Comparison of ENCODE assay signal across 20 cellular contexts in genomic region chr21:45830221-45830640, GRCh38.
DNase-seq lines count a peak whose midpoint lies in the region; TF ChIP-seq lines count a peak whose summit lies in the region.
"Had no signal": no experiment of that assay in that cellular context is flagged by ENCODE, and none has a peak within 500 bp of the region (broad histone marks: within the 10 kb centered on the region; RNA-seq: fewer than 3 reads in every experiment).

No MANE protein-coding gene starts in this region.

- H3K4me2 ChIP-seq in BLaER1 treated with 17β-estradiol and CSF1 and Interleukin-3, amounts not matched to agents 10 nM and 100 nM: peak overlapping the region in 6 of 11 experiments; percentile 63 to 84 (median 76); a peak in 4 of 22 replicates
- H3K4me2 ChIP-seq in H9 (ENCODE audit: insufficient read depth, insufficient read length, low read length): no peak overlapping the region
- H3K4me2 ChIP-seq in smooth muscle cell: no peak overlapping the region

- H2BK120ac ChIP-seq in H9 (ENCODE audit: low read depth, low read length, poor library complexity, severe bottlenecking): no peak overlapping the region

- no peak overlapping the region for H2AK5ac ChIP-seq in H9 (ENCODE audit: insufficient read length, low read length)

- no peak overlapping the region for H2BK15ac ChIP-seq in H9 (ENCODE audit: low read depth, low read length)

- no CpG with 5 or more reads among the region's 11 CpGs for WGBS in H9 (ENCODE audit: extremely low coverage, insufficient read length, low lambda C conversion rate)
- WGBS in smooth muscle cell (ENCODE audit: low lambda C conversion rate): 83% methylated on average over 11 of the region's 11 CpGs

- H3T11ph ChIP-seq in H9 (ENCODE audit: low read length): no peak overlapping the region

- no peaks in the 10 kb centered on the region for H3K79me2 ChIP-seq in H9 (ENCODE audit: insufficient read depth, low read length)
- no peaks in the 10 kb centered on the region for H3K79me2 ChIP-seq in smooth muscle cell (ENCODE audit: low read depth)

- no peak overlapping the region for H2BK12ac ChIP-seq in H9 (ENCODE audit: insufficient read length, low read depth, low read length)

- H3K9me3 Mint-ChIP-seq in H9: no peaks in the 10 kb centered on the region; a peak in 2 of 5 replicates
- H3K9me3 Mint-ChIP-seq: CD8-positive, alpha-beta memory T cell; nephron had no signal

- no peak overlapping the region for H2BK20ac ChIP-seq in H9 (ENCODE audit: low read depth, low read length, poor library complexity, severe bottlenecking)

- no peak overlapping the region for H3K4ac ChIP-seq in H9 (ENCODE audit: low read depth, low read length)

- no peak overlapping the region for H3K56ac ChIP-seq in H9 (ENCODE audit: insufficient read length, low read depth, low read length)

- no peak overlapping the region for H4K8ac ChIP-seq in H9 (replicated peaks; ENCODE audit: insufficient read length, low read depth, low read length)

- H3K9ac ChIP-seq in BLaER1 treated with 17β-estradiol and CSF1 and Interleukin-3, amounts not matched to agents 10 nM and 100 nM: no peak overlapping the region
- no peak overlapping the region for H3K9ac ChIP-seq in H9 (ENCODE audit: extremely low read depth, insufficient read length, low read length)
- H3K9ac ChIP-seq in smooth muscle cell (ENCODE audit: low read depth): no peak overlapping the region

- no peak overlapping the region for H3K18ac ChIP-seq in H9 (ENCODE audit: insufficient read length, low read depth, low read length)

- H3K23ac ChIP-seq in H9 (ENCODE audit: insufficient read length, low read depth, low read length): no peak overlapping the region

- no peak overlapping the region for H2BK5ac ChIP-seq in H9 (ENCODE audit: insufficient read length, low read length)

- H4K5ac ChIP-seq in H9 (ENCODE audit: insufficient read length, low read depth, low read length): no peak overlapping the region

- TF ChIP-seq CTCF in H9 (conservative IDR thresholded peaks at IDR 0.05) (no peak), WERI-Rb-1 (IDR thresholded peaks at IDR 0.05; ENCODE audit: low read depth, low read length) (no peak), smooth muscle cell (IDR thresholded peaks at IDR 0.05; ENCODE audit: borderline replicate concordance, insufficient read depth, poor library complexity, severe bottlenecking) (no peak)

- peak overlapping the region in 1 of 3 experiments; percentile 77; a peak in 1 of 7 replicates for H3K27ac Mint-ChIP-seq in H9
- H3K27ac Mint-ChIP-seq: activated T-helper 2 cell treated with anti-CD3 and anti-CD28 coated beads, Interferon-gamma antibody, Interleukin-2, Interleukin-4, amounts not matched to agents 10 μg/mL and 5 μg/mL and 100 μg/mL, durations not matched to agents 14 hours and 24 hours and 36 hours; CD8-positive, alpha-beta memory T cell; nephron had no signal

- H3K14ac ChIP-seq in H9 (ENCODE audit: insufficient read depth, low read length): no peak overlapping the region

- H4K20me1 ChIP-seq in BLaER1 treated with 17β-estradiol and CSF1 and Interleukin-3, amounts not matched to agents 10 nM and 100 nM: peaks cover 0 to 48% (median 0%) of the 10 kb centered on the region in 11 experiments; a peak in 3 of 22 replicates
- no peaks in the 10 kb centered on the region for H4K20me1 ChIP-seq in H9 (ENCODE audit: control insufficient read depth, insufficient read depth, insufficient read length)
- H4K20me1 ChIP-seq in smooth muscle cell (ENCODE audit: low read depth): no peaks in the 10 kb centered on the region

- no peaks in the 10 kb centered on the region for H3K27me3 ChIP-seq in BLaER1 treated with 17β-estradiol and CSF1 and Interleukin-3, amounts not matched to agents 10 nM and 100 nM
- H3K27me3 ChIP-seq in H9 (ENCODE audit: insufficient read depth, low read length) (no peaks in the 10 kb centered on the region), WERI-Rb-1 (ENCODE audit: insufficient read depth, low read depth, severe bottlenecking) (no peaks in the 10 kb centered on the region), smooth muscle cell (ENCODE audit: low read depth) (no peaks in the 10 kb centered on the region)

- H2AFZ ChIP-seq in H9 (ENCODE audit: low read length) (no peak overlapping the region), smooth muscle cell (ENCODE audit: low read depth) (no peak overlapping the region)

- H3K79me1 ChIP-seq in H9 (ENCODE audit: insufficient read depth, low read depth, low read length, poor library complexity, severe bottlenecking): no peaks in the 10 kb centered on the region

- H3K27me3 Mint-ChIP-seq in H9 (ENCODE audit: low read depth): no peaks in the 10 kb centered on the region

- no peak overlapping the region for H3K4me3 Mint-ChIP-seq in H9
- H3K4me3 Mint-ChIP-seq: CD8-positive, alpha-beta memory T cell; nephron had no signal

- no peaks in the 10 kb centered on the region; a peak in 2 of 7 replicates for H3K36me3 Mint-ChIP-seq in H9 (ENCODE audit: insufficient read depth in 1 of 3, low read depth in 3 of 3)
- H3K36me3 Mint-ChIP-seq: CD8-positive, alpha-beta memory T cell had no signal

- peaks cover 17 to 37% (median 26%) of the 10 kb centered on the region in 11 experiments for H3K9me3 ChIP-seq in BLaER1 treated with 17β-estradiol and CSF1 and Interleukin-3, amounts not matched to agents 10 nM and 100 nM (replicated peaks in 1 of 11)
- H3K9me3 ChIP-seq in H9 (ENCODE audit: control insufficient read depth, low read depth, low read length) (no peaks in the 10 kb centered on the region), WERI-Rb-1 (ENCODE audit: severe bottlenecking) (no peaks in the 10 kb centered on the region), smooth muscle cell (replicated peaks; ENCODE audit: low read depth) (no peaks in the 10 kb centered on the region)
- H3K9me3 ChIP-seq: psoas muscle had no signal

- peaks cover 12 to 95% (median 79%) of the 10 kb centered on the region in 10 experiments for H3K4me1 ChIP-seq in BLaER1 treated with 17β-estradiol and CSF1 and Interleukin-3, amounts not matched to agents 10 nM and 100 nM
- H3K4me1 ChIP-seq in H9 (ENCODE audit: insufficient read depth, low read length): 0 out of 2 replicates have a peak, but pooled peaks cover 5% of the 10 kb centered on the region
- no peaks in the 10 kb centered on the region for H3K4me1 ChIP-seq in smooth muscle cell (ENCODE audit: low read depth)
- H3K4me1 ChIP-seq: psoas muscle had no signal

- H4K91ac ChIP-seq in H9 (ENCODE audit: insufficient read length, low read depth, low read length): no peak overlapping the region

- H3K4me3 ChIP-seq in BLaER1 treated with 17β-estradiol and CSF1 and Interleukin-3, amounts not matched to agents 10 nM and 100 nM: no peak overlapping the region
- H3K4me3 ChIP-seq in WERI-Rb-1 (ENCODE audit: low read depth, low read length) (no peak overlapping the region), smooth muscle cell (no peak overlapping the region)
- H3K4me3 ChIP-seq: psoas muscle had no signal

- H3K36me3 ChIP-seq in BLaER1 treated with 17β-estradiol and CSF1 and Interleukin-3, amounts not matched to agents 10 nM and 100 nM: peaks cover 0 to 34% (median 15%) of the 10 kb centered on the region in 11 experiments; a peak in 13 of 22 replicates
- H3K36me3 ChIP-seq in WERI-Rb-1 (no peaks in the 10 kb centered on the region), smooth muscle cell (ENCODE audit: low read depth) (no peaks in the 10 kb centered on the region)

- H3K23me2 ChIP-seq in H9 (ENCODE audit: insufficient read length, low read depth, low read length, poor library complexity, severe bottlenecking): no peaks in the 10 kb centered on the region

- peak overlapping the region in 4 of 11 experiments; percentile 61 to 87 (median 83); a peak in 6 of 22 replicates for H3K27ac ChIP-seq in BLaER1 treated with 17β-estradiol and CSF1 and Interleukin-3, amounts not matched to agents 10 nM and 100 nM
- H3K27ac ChIP-seq in H9 (ENCODE audit: insufficient read length, low read depth, low read length) (no peak overlapping the region), WERI-Rb-1 (peak overlapping the region; percentile 73), smooth muscle cell (ENCODE audit: low read depth) (no peak overlapping the region)
- H3K27ac ChIP-seq: psoas muscle, RWPE1 had no signal

- peaks cover 16 to 19% of the 10 kb centered on the region in 2 experiments for H3K4me1 Mint-ChIP-seq in H9

- H3F3A ChIP-seq in smooth muscle cell (ENCODE audit: low read depth): no peaks in the 10 kb centered on the region

- DNase-seq in H9 (peak; percentile 29), WERI-Rb-1 (peak; percentile 97), mesenteric fat pad (ENCODE audit: low spot score) (peak; percentile 81), Ammon's horn (ENCODE audit: low spot score) (no peak), smooth muscle cell (lab: John Stamatoyannopoulos, UW; ENCODE audit: unreplicated experiment) (no peak), NCI-H2029 treated with DMSO at 0.1 percent for 48 hours (lab: John Stamatoyannopoulos, UW) (no peak)
- DNase-seq: activated CD4-positive, alpha-beta T cell treated with anti-CD3 and anti-CD28 coated beads for 1 hour; CD8-positive, alpha-beta memory T cell; DND-41; foreskin fibroblast; hippocampal formation; KBM-7; mesendoderm; NCI-H2171; psoas muscle; stimulated activated CD4-positive, alpha-beta T cell treated with anti-CD3 and anti-CD28 coated beads, Interleukin-12 subunit alpha, Interleukin-12 subunit beta, amount 100 ng/mL, for 4 hours had no signal

Comparison
In these comparisons a context has a peak if more than half of its experiments do, and no peak if none do; other contexts are left out.
1. H3K4me2 ChIP-seq: peak in BLaER1 treated with 17β-estradiol and CSF1 and Interleukin-3, amounts not matched to agents 10 nM and 100 nM (6 of 11); none in H9 (single experiment) and smooth muscle cell (single experiment).
2. DNase-seq: peak in H9 (single experiment), WERI-Rb-1 (single experiment) and mesenteric fat pad (single experiment); none in Ammon's horn (single experiment), smooth muscle cell (single experiment) and NCI-H2029 treated with DMSO at 0.1 percent for 48 hours (single experiment).